ENCODE assay signal across 1 cellular context in genomic region chr19:7197760-7198696, GRCh38.
TF ChIP-seq lines count a peak whose summit lies in the region.

No MANE protein-coding gene starts in this region.

TF ChIP-seq in HCT116, 20 proteins besides CTCF, POLR2A, EP300 and RAD21 (continued from another document):
- TF ChIP-seq EGR1 (IDR thresholded peaks at IDR 0.05; ENCODE audit: low read depth): peak; percentile 35; the same call in 1 of the 2 replicates
